In the genomic region with DNA sequence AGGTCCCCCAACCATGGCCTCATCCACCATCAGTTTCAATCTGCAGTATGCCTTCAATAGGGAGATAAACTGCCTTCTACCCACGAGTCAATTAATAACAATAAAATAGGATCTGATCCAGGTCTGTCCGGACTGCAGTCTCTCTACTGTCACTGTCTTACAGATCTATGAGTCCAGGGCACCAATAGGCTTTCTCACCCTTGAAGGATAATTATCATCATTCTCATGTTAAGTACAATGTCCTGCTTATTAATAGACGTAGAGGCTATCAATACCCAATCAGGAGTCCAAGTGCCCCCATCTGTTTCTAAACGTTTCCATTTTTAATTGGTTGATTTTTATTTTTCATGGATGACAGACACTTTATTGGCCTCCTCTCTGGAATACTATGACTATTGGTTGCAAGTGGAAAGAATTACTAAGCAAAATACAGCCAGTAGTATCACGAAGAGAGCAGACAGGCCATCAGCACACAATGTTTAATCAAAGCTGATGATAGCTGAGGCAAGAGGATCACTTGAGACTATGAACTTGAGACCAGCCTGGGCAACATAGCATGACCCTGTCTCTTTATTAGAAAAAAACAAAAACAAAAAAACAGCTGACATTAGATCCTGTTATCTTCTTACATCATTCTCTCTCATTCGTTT, we compare ENCODE assay signal across 32 cellular contexts.
"Had no signal": no experiment of that assay in that cellular context is flagged by ENCODE, and none has a peak within 500 bp of the region (broad histone marks: within the 10 kb centered on the region; RNA-seq: fewer than 3 reads in every experiment).

No MANE protein-coding gene starts in this region.

- H3K4me1 ChIP-seq: body of pancreas, breast epithelium had no signal

- ATAC-seq: activated CD8-positive, alpha-beta T cell treated with anti-CD3 and anti-CD28 coated beads for 36 hours; activated naive CD4-positive, alpha-beta T cell treated with anti-CD3 and anti-CD28 coated beads, Interleukin-2, amount 50 U/mL, for 72 hours; activated T-cell treated with anti-CD3 and anti-CD28 coated beads, Interleukin-2, amount 50 U/mL, for 4 hours; activated T-cell treated with anti-CD3 and anti-CD28 coated beads, Interleukin-2, amount 50 U/mL, for 72 hours; activated T-helper 17 cell treated with anti-CD3 and anti-CD28 coated beads, Interleukin-2, amount 50 U/mL, for 72 hours; body of pancreas had no signal

- H3K4me3 ChIP-seq: adrenal gland, body of pancreas, breast epithelium had no signal

- H3K27ac ChIP-seq: adrenal gland, body of pancreas, brain microvascular endothelial cell, breast epithelium, VCaP had no signal

- H3K27me3 ChIP-seq: adrenal gland, body of pancreas, brain microvascular endothelial cell, breast epithelium had no signal

- H3K36me3 ChIP-seq: adrenal gland, brain microvascular endothelial cell, breast epithelium had no signal

- DNase-seq: activated B cell treated with CpG ODN at 0.5 μM for 24 hours; activated CD4-positive, alpha-beta memory T cell treated with anti-CD3 and anti-CD28 coated beads for 36 hours; activated CD4-positive, alpha-beta T cell treated with anti-CD3 and anti-CD28 coated beads for 4 hours; activated CD4-positive, alpha-beta T cell treated with anti-CD3 and anti-CD28 coated beads, Interleukin-2, amount 10 ng/mL, durations not matched to agents 24 days and 14 days; activated CD4-positive, alpha-beta T cell treated with anti-CD3 and anti-CD28 coated beads, Interleukin-2, amount 50 U/mL, for 1 hour; activated CD4-positive, alpha-beta T cell treated with anti-CD3 and anti-CD28 coated beads, Interleukin-2, amount 50 U/mL, for 4 hours; activated CD4-positive, CD25-positive, alpha-beta regulatory T cell treated with anti-CD3 and anti-CD28 coated beads, Interleukin-2, amount 50 U/mL, for 72 hours; activated CD8-positive, alpha-beta memory T cell treated with anti-CD3 and anti-CD28 coated beads, Interleukin-2, amount 50 U/mL, for 4 hours; activated CD8-positive, alpha-beta T cell treated with anti-CD3 and anti-CD28 coated beads for 36 hours; activated effector memory CD4-positive, alpha-beta T cell treated with anti-CD3 and anti-CD28 coated beads, Interleukin-2, amount 50 U/mL, for 16 hours; activated gamma-delta T cell treated with Interleukin-2 at 50 U/mL for 16 hours; activated naive CD4-positive, alpha-beta T cell; activated naive CD4-positive, alpha-beta T cell treated with anti-CD3 and anti-CD28 coated beads for 36 hours; activated naive CD4-positive, alpha-beta T cell treated with anti-CD3 and anti-CD28 coated beads, Interleukin-2, amount 50 U/mL, for 16 hours; activated naive CD8-positive, alpha-beta T cell treated with anti-CD3 and anti-CD28 coated beads for 36 hours; activated T-cell treated with anti-CD3 and anti-CD28 coated beads for 4 hours; activated T-cell treated with anti-CD3 and anti-CD28 coated beads, Interleukin-2, amount 50 U/mL, for 1 hour; activated T-cell treated with anti-CD3 and anti-CD28 coated beads, Interleukin-2, amount 50 U/mL, for 4 hours; activated T-cell treated with anti-CD3 and anti-CD28 coated beads, Interleukin-2, amount 50 U/mL, for 72 hours; adrenal gland; amniotic stem cell; aorta; body of pancreas; brain microvascular endothelial cell; caudate nucleus; T-helper 1 cell; T-helper 2 cell; T-helper 9 cell had no signal

- H3K9me3 ChIP-seq: adrenal gland, body of pancreas, breast epithelium had no signal
